ENCODE assay signal across 7 cellular contexts in genomic region chr3:52232279-52233107, GRCh38. TPM values are rescaled to one million over a fixed set of nuclear protein-coding genes. Genes with fewer than 3 reads are reported as not detected.
A peak's percentile ranks its signal among the peaks of the same experiment; 100 is the strongest.
DNase-seq lines count a peak whose midpoint lies in the region; ATAC-seq and TF ChIP-seq lines count a peak whose summit lies in the region.
"Had no signal": no experiment of that assay in that cellular context is flagged by ENCODE, and none has a peak within 500 bp of the region (broad histone marks: within the 10 kb centered on the region; RNA-seq: fewer than 3 reads in every experiment).

No MANE protein-coding gene starts in this region.

- peaks cover 13% of the 10 kb centered on the region for H3K4me1 ChIP-seq in upper lobe of right lung

- H3K4me3 ChIP-seq in upper lobe of right lung, result no peak overlapping the region

- intact Hi-C loops in upper lobe of right lung (cut with DNase I), result loop anchor here (5.0 kb wide), 1 partner anchor 110 kb away; no protein-coding TSS in a partner anchor

- no peak overlapping the region for H3K27ac ChIP-seq in upper lobe of right lung

- no peaks in the 10 kb centered on the region for H3K9me3 ChIP-seq in upper lobe of right lung

- no peaks in the 10 kb centered on the region for H3K27me3 ChIP-seq in upper lobe of right lung

- peak; percentile 46 for DNase-seq in stimulated activated CD4-positive, alpha-beta T cell treated with anti-CD3 and anti-CD28 coated beads, Interleukin-1b, Interleukin-23, amount 100 ng/mL, for 48 hours
- DNase-seq in stimulated activated CD4-positive, alpha-beta T cell treated with anti-CD3 and anti-CD28 coated beads, Interleukin-2, amount 100 ng/mL, for 48 hours, result no peak
- DNase-seq in dermis blood vessel endothelial cell (peak; percentile 41), upper lobe of right lung (peak; percentile 59), hippocampal formation (lab: John Stamatoyannopoulos, UW) (no peak), NCI-H1105 (lab: John Stamatoyannopoulos, UW) (no peak)
- DNase-seq: NCI-H2107 had no signal

- H3K36me3 ChIP-seq in upper lobe of right lung, result peaks cover 58% of the 10 kb centered on the region

- peak; percentile 22 for TF ChIP-seq CTCF in upper lobe of right lung (IDR thresholded peaks at IDR 0.05)

- no peak for ATAC-seq in upper lobe of right lung

RNA-seq across cellular contexts. Expression of gene TWF2, which starts 6.5 kb away (rescaled TPM):
- 144 and 147 TPM in 2 replicates for total RNA-seq in dermis blood vessel endothelial cell
- total RNA-seq in upper lobe of right lung, result 50.4 TPM

RNA-seq across cellular contexts. Expression of gene TLR9, which starts 7.0 kb away (rescaled TPM):
- total RNA-seq in dermis blood vessel endothelial cell (under 0.01 TPM in 1 of 2 replicates, not detected in the other), upper lobe of right lung (0.87 TPM)

RNA-seq across cellular contexts. Expression of gene PPM1M, which starts 13.1 kb away (rescaled TPM):
- total RNA-seq in dermis blood vessel endothelial cell (20.6 and 25.0 TPM in 2 replicates), upper lobe of right lung (44.0 TPM)

RNA-seq across cellular contexts. Expression of gene ALAS1, which starts 34.5 kb away (rescaled TPM):
- total RNA-seq in dermis blood vessel endothelial cell (41.0 and 51.7 TPM in 2 replicates), upper lobe of right lung (78.9 TPM)

RNA-seq across cellular contexts. Expression of gene WDR82, which starts 46.0 kb away (rescaled TPM):
- 81.3 and 111 TPM in 2 replicates for total RNA-seq in dermis blood vessel endothelial cell
- 61.9 TPM for total RNA-seq in upper lobe of right lung

Comparison
In these comparisons a context has a peak if more than half of its experiments do, and no peak if none do; other contexts are left out.
1. DNase-seq: peak in stimulated activated CD4-positive, alpha-beta T cell treated with anti-CD3 and anti-CD28 coated beads, Interleukin-1b, Interleukin-23, amount 100 ng/mL, for 48 hours (single experiment), dermis blood vessel endothelial cell (single experiment) and upper lobe of right lung (single experiment); none in stimulated activated CD4-positive, alpha-beta T cell treated with anti-CD3 and anti-CD28 coated beads, Interleukin-2, amount 100 ng/mL, for 48 hours (0 of 2), hippocampal formation (0 of 2) and NCI-H1105 (single experiment).